9 cellular contexts compared by ENCODE assay signal in the genomic region with DNA sequence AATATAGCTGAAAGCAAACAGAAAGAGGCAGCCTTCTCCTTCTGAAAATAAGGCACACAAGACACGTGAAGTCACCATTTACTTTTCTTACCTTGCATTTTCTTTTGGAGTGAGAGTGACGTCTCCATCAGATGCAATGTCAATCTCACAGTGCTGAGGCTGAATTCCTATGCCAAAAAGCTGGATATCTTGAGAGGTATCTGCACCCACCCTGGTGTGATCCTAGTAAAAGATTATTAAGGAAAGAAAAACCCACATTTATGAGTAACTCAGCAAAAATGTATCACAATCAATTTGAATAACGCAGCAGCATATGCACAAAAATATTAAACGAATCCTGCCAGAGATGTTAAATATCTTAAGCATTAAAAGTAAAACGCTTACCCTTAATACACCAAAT.
"Had no signal": no experiment of that assay in that cellular context is flagged by ENCODE, and none has a peak within 500 bp of the region (broad histone marks: within the 10 kb centered on the region; RNA-seq: fewer than 3 reads in every experiment).

No MANE protein-coding gene starts in this region.

- ATAC-seq: HCT116, HepG2 had no signal

- H3K9me3 ChIP-seq: HAP-1 had no signal

- H3K27ac Mint-ChIP-seq: HFFc6, IgD-negative memory B cell had no signal

- DNase-seq: GM23248, GOT3, H7, HFFc6 had no signal

- H3K4me3 ChIP-seq: GM23248, HAP-1 had no signal

- H3K27ac ChIP-seq: GM23248, HL-60 had no signal

- H2AFZ ChIP-seq: GM23248 had no signal

- H3K27me3 Mint-ChIP-seq: IgD-negative memory B cell had no signal

- H3K9me3 Mint-ChIP-seq: HFFc6, IgD-negative memory B cell had no signal

- H3K4me1 ChIP-seq: HAP-1 had no signal

- FAIRE-seq: HepG2 had no signal

- H3K4me3 Mint-ChIP-seq: HFFc6, IgD-negative memory B cell had no signal
